ENCODE assay signal across 1 cellular context in genomic region chr11:81644239-81644840, GRCh38.
TF ChIP-seq lines count a peak whose summit lies in the region.

No MANE protein-coding gene starts in this region.

TF ChIP-seq in H1, 55 proteins besides CTCF, POLR2A, EP300 and RAD21 (continued from another document):
- no peak for TF ChIP-seq ATF2 (IDR thresholded peaks at IDR 0.05; ENCODE audit: low read length)
- no peak for TF ChIP-seq RNF2 (IDR thresholded peaks at IDR 0.05; ENCODE audit: borderline replicate concordance, low read depth, low read length, missing control alignments, poor library complexity, severe bottlenecking)
- TF ChIP-seq CBX5 (IDR thresholded peaks at IDR 0.05; ENCODE audit: low read depth, low read length), result no peak
- TF ChIP-seq SAP30 (IDR thresholded peaks at IDR 0.05; ENCODE audit: insufficient read depth, insufficient replicate concordance, low read length), result no peak
- TF ChIP-seq SP2 (IDR thresholded peaks at IDR 0.05; ENCODE audit: low read length), result no peak
